ENCODE assay signal across 8 cellular contexts in genomic region chr10:6201511-6201975, GRCh38. TPM values are rescaled to one million over a fixed set of nuclear protein-coding genes. Genes with fewer than 3 reads are reported as not detected.
DNase-seq lines count a peak whose midpoint lies in the region; ATAC-seq, FAIRE-seq and TF ChIP-seq lines count a peak whose summit lies in the region.

No MANE protein-coding gene starts in this region.

- ATAC-seq in HG03108 (IDR thresholded peaks at IDR 0.05; ENCODE audit: unreplicated experiment) (peak; percentile 45), pancreas (peak; percentile 56 to 68 (median 62))

- TF ChIP-seq EP300 in tibial nerve (IDR thresholded peaks at IDR 0.05), result peak in 1 of 2 donors; percentile 25

- DNase-seq in SIG-M5 treated with dmso at 0.1 percent for 504 hours (lab: John Stamatoyannopoulos, UW; ENCODE audit: unreplicated experiment) (peak; percentile 52), SIG-M5 (lab: John Stamatoyannopoulos, UW) (no peak), RCC 7860 (ENCODE audit: low spot score) (peak; percentile 36), head of caudate nucleus (peak; percentile 64 to 96 (median 86)), pancreas (peak; percentile 73 to 91 (median 76)), tibial nerve (ENCODE audit: low spot score in 2 of 2) (peak; percentile 36 to 40)
- DNase-seq in activated naive CD4-positive, alpha-beta T cell (lab: John Stamatoyannopoulos, UW), result peak; percentile 41 to 78 (median 62)

- H3K4me3 ChIP-seq in pancreas (peak overlapping the region in 3 of 4 donors; percentile 49 to 79 (median 64)), tibial nerve (peak overlapping the region; percentile 52 to 83 (median 75))

- intact Hi-C loops in head of caudate nucleus (cut with DNase I), result loop anchor here (5.0 kb wide), 2 partner anchors 39 to 89 kb away; no protein-coding TSS in a partner anchor
- intact Hi-C loops in pancreas (cut with DNase I), result loop anchor here in 1 of 3 donors (5.0 kb wide), 1 partner anchor 201 kb away; no protein-coding TSS in a partner anchor

- FAIRE-seq in RCC 7860 (lab: Jason Lieb, UNC) (no peak), pancreas (lab: Jason Lieb, UNC) (no peak)

- H3K9me3 ChIP-seq in pancreas (no peaks in the 10 kb centered on the region), tibial nerve (no peaks in the 10 kb centered on the region)

- WGBS in pancreas, 2 donors, result 0 to 1% methylated on average over 36 to 51 of the region's 51 CpGs
- WGBS in tibial nerve, 2 donors, result 0 to 2% methylated on average over 12 to 29 of the region's 51 CpGs

- no peak for TF ChIP-seq POLR2A in tibial nerve (IDR thresholded peaks at IDR 0.05)

- no peaks in the 10 kb centered on the region for H3K36me3 ChIP-seq in pancreas
- H3K36me3 ChIP-seq in tibial nerve, result no peaks in the 10 kb centered on the region

- H3K27ac ChIP-seq in pancreas, result peak overlapping the region; percentile 51 to 87 (median 74)
- peak overlapping the region in 3 of 4 donors; percentile 60 to 95 (median 83) for H3K27ac ChIP-seq in tibial nerve

- H3K4me1 ChIP-seq in pancreas (peaks cover 12 to 25% (median 13%) of the 10 kb centered on the region in 3 donors), tibial nerve (peaks cover 0 to 49% (median 28%) of the 10 kb centered on the region in 4 donors)

- H3K27me3 ChIP-seq in pancreas (no peaks in the 10 kb centered on the region), tibial nerve (no peaks in the 10 kb centered on the region)

- TF ChIP-seq CTCF in pancreas (IDR thresholded peaks at IDR 0.05), result no peak
- TF ChIP-seq CTCF in tibial nerve (IDR thresholded peaks at IDR 0.05), result peak in 1 of 5 experiments; percentile 10

RNA-seq across cellular contexts. Expression of gene PFKFB3, which starts 1.2 kb away (rescaled TPM):
- total RNA-seq in pancreas (10 to 100 TPM; 10.0 to 28.4 (median 18.2) TPM), tibial nerve (100 to 1,000 TPM in 2 of 4 donors, 10 to 100 TPM in 2; 72.0 to 183 (median 98.7) TPM)
- 10 to 100 TPM; 10.9 to 11.8 TPM for polyA plus RNA-seq in pancreas
